In the genomic region with DNA sequence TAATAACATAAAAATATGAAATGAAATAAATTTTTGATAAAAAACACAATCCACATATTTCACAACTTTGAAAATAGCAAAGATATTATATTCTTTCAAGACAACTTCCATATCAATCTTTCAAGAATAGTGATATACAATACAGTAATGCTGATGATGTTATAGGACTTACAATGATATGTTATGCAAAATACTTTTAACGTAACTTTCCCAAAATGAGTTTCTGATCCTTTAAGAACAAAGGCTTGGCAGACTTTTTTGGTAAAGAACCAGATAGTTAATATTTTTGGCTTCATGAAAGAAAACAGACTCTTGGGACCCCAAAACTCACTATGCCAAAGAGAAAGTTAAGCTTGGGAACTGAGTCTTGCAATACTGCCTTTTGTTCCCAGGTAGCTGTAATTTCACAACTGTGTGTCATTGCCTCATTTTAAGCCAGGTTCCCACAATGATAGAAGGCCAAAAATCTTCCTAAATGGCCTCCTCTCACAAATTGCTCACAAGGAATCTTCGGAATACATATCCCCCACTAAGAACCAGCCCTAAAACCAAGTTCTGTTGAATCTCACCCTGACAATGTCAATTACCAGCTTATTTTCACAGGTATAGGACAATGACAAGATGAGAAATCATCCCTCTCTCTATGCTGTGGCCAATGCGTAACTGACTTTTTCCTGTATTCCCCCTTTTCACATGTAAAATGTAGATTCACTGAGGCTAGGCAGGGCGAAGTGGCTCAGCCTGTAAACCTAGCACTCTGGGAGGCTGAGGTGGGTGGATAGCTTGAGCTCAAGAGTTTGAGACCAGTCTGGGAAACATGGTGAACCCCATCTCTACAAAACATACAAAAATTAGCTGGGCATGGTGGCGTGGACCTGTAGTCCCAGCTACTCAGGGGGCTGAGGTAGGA, we compare ENCODE assay signal across 1 cellular context.
TF ChIP-seq lines count a peak whose summit lies in the region.

No MANE protein-coding gene starts in this region.

TF ChIP-seq in endothelial cell of umbilical vein, 7 proteins besides CTCF, POLR2A, EP300 and RAD21 (continued from another document):
- TF ChIP-seq, protein P1, sequence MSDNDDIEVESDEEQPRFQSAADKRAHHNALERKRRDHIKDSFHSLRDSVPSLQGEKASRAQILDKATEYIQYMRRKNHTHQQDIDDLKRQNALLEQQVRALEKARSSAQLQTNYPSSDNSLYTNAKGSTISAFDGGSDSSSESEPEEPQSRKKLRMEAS (IDR thresholded peaks at IDR 0.05; ENCODE audit: insufficient read depth, insufficient read length) = no peak
- no peak for TF ChIP-seq MYC (IDR thresholded peaks at IDR 0.05; ENCODE audit: low read depth, low read length)
- no peak for TF ChIP-seq EZH2 (IDR thresholded peaks at IDR 0.05; ENCODE audit: borderline replicate concordance, low read depth, low read length, severe bottlenecking)
- TF ChIP-seq GATA2 (IDR thresholded peaks at IDR 0.05; ENCODE audit: insufficient read depth, insufficient read length, low read depth, low read length) = no peak
